In the genomic region with DNA sequence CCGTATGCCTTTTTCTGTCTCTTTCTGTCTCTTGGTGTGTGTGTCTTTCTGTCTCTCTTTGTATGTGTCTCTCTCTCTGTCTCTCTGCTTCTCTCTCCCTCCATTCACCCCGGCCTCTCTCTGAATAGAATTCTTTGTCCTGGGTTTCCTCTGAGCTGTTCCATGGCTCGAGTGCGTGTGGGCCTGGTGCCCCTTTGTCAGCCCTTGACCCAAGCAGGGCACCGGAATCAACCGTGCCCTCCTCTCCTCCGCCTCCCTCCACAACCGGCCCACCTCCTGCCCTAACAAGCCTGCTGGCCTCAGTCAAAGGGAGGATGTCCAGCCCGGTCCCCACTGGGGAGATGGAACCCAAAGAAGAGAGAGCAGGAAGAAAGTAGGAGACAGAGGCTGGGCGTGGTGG, we compare ENCODE assay signal across 1 cellular context.
TF ChIP-seq lines count a peak whose summit lies in the region.

No MANE protein-coding gene starts in this region.

TF ChIP-seq in endothelial cell of umbilical vein, 7 proteins besides CTCF, POLR2A, EP300 and RAD21:
- TF ChIP-seq POLR2AphosphoS5 (IDR thresholded peaks at IDR 0.05; ENCODE audit: insufficient read depth, low read depth, low read length) (no peak), EZH2 (IDR thresholded peaks at IDR 0.05; ENCODE audit: borderline replicate concordance, low read depth, low read length, severe bottlenecking) (no peak), GATA2 (IDR thresholded peaks at IDR 0.05; ENCODE audit: insufficient read depth, insufficient read length, low read depth, low read length) (no peak), MAX (IDR thresholded peaks at IDR 0.05; ENCODE audit: insufficient read depth, insufficient read length) (no peak), MYC (IDR thresholded peaks at IDR 0.05; ENCODE audit: low read depth, low read length) (no peak), FOS (IDR thresholded peaks at IDR 0.05; ENCODE audit: borderline replicate concordance, insufficient read depth, low read length) (no peak)
TF ChIP-seq in endothelial cell of umbilical vein: peak in this region for 0.
